ENCODE assay signal across 8 cellular contexts in genomic region chr2:42810971-42811865, GRCh38. TPM values are rescaled to one million over a fixed set of nuclear protein-coding genes. Genes with fewer than 3 reads are reported as not detected.
DNase-seq lines count a peak whose midpoint lies in the region; ATAC-seq lines count a peak whose summit lies in the region.

No MANE protein-coding gene starts in this region.

- H3K36me3 Mint-ChIP-seq in activated CD4-positive, alpha-beta T cell treated with anti-CD3 and anti-CD28 coated beads, Interleukin-2, amount 10 ng/mL, durations not matched to agents 7 days and 5 days (ENCODE audit: low read depth): peaks cover 3% of the 10 kb centered on the region
- H3K36me3 Mint-ChIP-seq in effector memory CD8-positive, alpha-beta T cell (ENCODE audit: insufficient read depth): peaks cover 29% of the 10 kb centered on the region

- H3K4me3 ChIP-seq in MG63: peak overlapping the region; percentile 70

- H3K27me3 Mint-ChIP-seq in activated CD4-positive, alpha-beta T cell treated with anti-CD3 and anti-CD28 coated beads, Interleukin-2, amount 10 ng/mL, durations not matched to agents 7 days and 5 days: peaks cover 5% of the 10 kb centered on the region
- no peaks in the 10 kb centered on the region for H3K27me3 Mint-ChIP-seq in effector memory CD8-positive, alpha-beta T cell

- CTCF ChIA-PET in activated CD4-positive, alpha-beta T cell treated with anti-CD3 and anti-CD28 coated beads, Interleukin-2, amount 10 ng/mL, durations not matched to agents 7 days and 5 days (lab: Charles Lee): interaction anchor here (0.9 to 2.3 kb wide), 11 partner anchors 8 to 664 kb away, joined by 3 to 11 read pairs (median 6); no protein-coding TSS in a partner anchor

- peak overlapping the region; percentile 99 for H3K27ac Mint-ChIP-seq in activated CD4-positive, alpha-beta T cell treated with anti-CD3 and anti-CD28 coated beads, Interleukin-2, amount 10 ng/mL, durations not matched to agents 7 days and 5 days
- peak overlapping the region; percentile 99 for H3K27ac Mint-ChIP-seq in effector memory CD8-positive, alpha-beta T cell

- peak overlapping the region; percentile 90 for H3K4me3 Mint-ChIP-seq in activated CD4-positive, alpha-beta T cell treated with anti-CD3 and anti-CD28 coated beads, Interleukin-2, amount 10 ng/mL, durations not matched to agents 7 days and 5 days
- H3K4me3 Mint-ChIP-seq in effector memory CD8-positive, alpha-beta T cell: peak overlapping the region; percentile 94 to 97

- POLR2A ChIA-PET in activated CD4-positive, alpha-beta T cell treated with anti-CD3 and anti-CD28 coated beads, Interleukin-2, amount 10 ng/mL, durations not matched to agents 7 days and 5 days (lab: Charles Lee): interaction anchor here (0.6 kb wide), 1 partner anchor 572 kb away, joined by 3 read pairs; no protein-coding TSS in a partner anchor

- no peaks in the 10 kb centered on the region for H3K9me3 ChIP-seq in MG63

- peak; percentile 49 for DNase-seq in GDM1 (lab: John Stamatoyannopoulos, UW)
- DNase-seq in MG63: peak; percentile 49
- peak; percentile 45 for DNase-seq in activated CD4-positive, alpha-beta T cell treated with anti-CD3 and anti-CD28 coated beads, Interleukin-2, amount 10 ng/mL, durations not matched to agents 7 days and 5 days
- DNase-seq in effector memory CD8-positive, alpha-beta T cell: peak in 2 of 3 experiments; percentile 21 to 32
- DNase-seq in medulla oblongata (ENCODE audit: extremely low spot score): peak; percentile 78
- peak; percentile 32 for DNase-seq in stimulated activated CD8-positive, alpha-beta memory T cell treated with anti-CD3 and anti-CD28 coated beads, Interleukin-12 subunit alpha, Interleukin-12 subunit beta, amount 100 ng/mL, for 4 hours (ENCODE audit: low read depth)
- DNase-seq in HPDE6-E6E7 (ENCODE audit: extremely low spot score): no peak

- peak; percentile 10 for ATAC-seq in GM21619 (IDR thresholded peaks at IDR 0.05; ENCODE audit: unreplicated experiment)
- peak; percentile 9 for ATAC-seq in effector memory CD8-positive, alpha-beta T cell (replicated peaks)

- no peaks in the 10 kb centered on the region for H3K36me3 ChIP-seq in MG63

- H3K4me1 Mint-ChIP-seq in activated CD4-positive, alpha-beta T cell treated with anti-CD3 and anti-CD28 coated beads, Interleukin-2, amount 10 ng/mL, durations not matched to agents 7 days and 5 days: peaks cover 25% of the 10 kb centered on the region
- peaks cover 16 to 18% of the 10 kb centered on the region in 2 donors for H3K4me1 Mint-ChIP-seq in effector memory CD8-positive, alpha-beta T cell (ENCODE audit: low read depth in 2 of 2)

- no peaks in the 10 kb centered on the region for H3K27me3 ChIP-seq in MG63

- H3K9me3 Mint-ChIP-seq in activated CD4-positive, alpha-beta T cell treated with anti-CD3 and anti-CD28 coated beads, Interleukin-2, amount 10 ng/mL, durations not matched to agents 7 days and 5 days: peaks cover 5% of the 10 kb centered on the region
- no peaks in the 10 kb centered on the region for H3K9me3 Mint-ChIP-seq in effector memory CD8-positive, alpha-beta T cell

RNA-seq across cellular contexts. Expression of gene HAAO, which starts 18.8 kb away (rescaled TPM):
- total RNA-seq in MG63 (2014; rRNA removed; shearing (Covaris generic); ENCODE audit: low replicate concordance): not detected in 2 replicates
- not detected for total RNA-seq in activated CD4-positive, alpha-beta T cell treated with anti-CD3 and anti-CD28 coated beads, Interleukin-2, amount 10 ng/mL, durations not matched to agents 7 days and 5 days

RNA-seq across cellular contexts. Expression of gene OXER1, which starts 47.3 kb away (rescaled TPM):
- total RNA-seq in MG63 (2014; rRNA removed; shearing (Covaris generic); ENCODE audit: low replicate concordance): not detected in 2 replicates
- not detected for total RNA-seq in activated CD4-positive, alpha-beta T cell treated with anti-CD3 and anti-CD28 coated beads, Interleukin-2, amount 10 ng/mL, durations not matched to agents 7 days and 5 days
